ENCODE assay signal across 9 cellular contexts in genomic region chr14:60184597-60185555, GRCh38. TPM values are rescaled to one million over a fixed set of nuclear protein-coding genes. Genes with fewer than 3 reads are reported as not detected.
DNase-seq lines count a peak whose midpoint lies in the region; ATAC-seq and TF ChIP-seq lines count a peak whose summit lies in the region.
"Had no signal": no experiment of that assay in that cellular context is flagged by ENCODE, and none has a peak within 500 bp of the region (broad histone marks: within the 10 kb centered on the region; RNA-seq: fewer than 3 reads in every experiment).

No MANE protein-coding gene starts in this region.

- TF ChIP-seq POLR2A in HCT116 (IDR thresholded peaks at IDR 0.05; ENCODE audit: borderline replicate concordance, extremely low read depth, insufficient read depth, insufficient read length) = no peak

- peak overlapping the region; percentile 62 for H2AFZ ChIP-seq in HCT116 (ENCODE audit: low read depth, low read length, poor library complexity, severe bottlenecking)

- CTCF ChIA-PET in CD4-positive, alpha-beta T cell (lab: Charles Lee) = interaction anchor here (1.0 to 4.7 kb wide), 10 partner anchors 18 to 678 kb away, joined by 3 to 54 read pairs (median 4); partner anchors contain the start of gene DHRS7
- CTCF ChIA-PET in HCT116 (lab: Charles Lee) = interaction anchor here (0.8 to 4.4 kb wide), 15 partner anchors 63 to 1163 kb away, joined by 3 to 50 read pairs (median 5); partner anchors contain the start of genes JKAMP and L3HYPDH

- H3K9ac ChIP-seq in HCT116 (ENCODE audit: low read length) = no peak overlapping the region

- TF ChIP-seq RAD21 in HCT116 (IDR thresholded peaks at IDR 0.05; ENCODE audit: low read depth) = no peak

- H3K4me1 Mint-ChIP-seq in CD4-positive, alpha-beta T cell (ENCODE audit: low read depth) = peaks cover 11% of the 10 kb centered on the region

- H4K20me1 ChIP-seq in HCT116 (ENCODE audit: insufficient read depth) = no peaks in the 10 kb centered on the region

- H3K4me2 ChIP-seq in HCT116 (ENCODE audit: low read length) = peak overlapping the region; percentile 54

- DNase-seq in CD4-positive, alpha-beta T cell = no peak
- DNase-seq in HCT116 (ENCODE audit: low read depth, low spot score) (no peak), HCEC 1CT (no peak), ecto neural progenitor cell (ENCODE audit: low spot score) (no peak), DMS114 treated with DMSO at 0.1 percent for 48 hours (lab: John Stamatoyannopoulos, UW; ENCODE audit: unreplicated experiment) (no peak)

- H3K36me3 ChIP-seq in HCT116 (ENCODE audit: control insufficient read depth in 1 of 2, insufficient read depth in 2 of 2, low read length in 2 of 2) (no peaks in the 10 kb centered on the region), muscle layer of duodenum (ENCODE audit: control insufficient read depth in 1 of 2, insufficient read depth in 2 of 2, low read length in 2 of 2) (no peaks in the 10 kb centered on the region)

- peak; percentile 7 for TF ChIP-seq CTCF in CD4-positive, alpha-beta T cell (IDR thresholded peaks at IDR 0.05)
- TF ChIP-seq CTCF in HCT116 (IDR thresholded peaks at IDR 0.05 in 2 of 3, conservative IDR thresholded peaks at IDR 0.05 in 1 of 3; ENCODE audit: borderline replicate concordance in 1 of 3, insufficient read depth in 1 of 3, low read depth in 2 of 3, low read length in 2 of 3) = no peak
- peak; percentile 36 for TF ChIP-seq CTCF in VCaP (conservative IDR thresholded peaks at IDR 0.05)

- H3K9me3 Mint-ChIP-seq in CD4-positive, alpha-beta T cell = no peaks in the 10 kb centered on the region

- H3K4me3 Mint-ChIP-seq in CD4-positive, alpha-beta T cell = no peak overlapping the region

- H3K27ac Mint-ChIP-seq in CD4-positive, alpha-beta T cell = peak overlapping the region; percentile 74
- H3K27ac Mint-ChIP-seq: progenitor cell of endocrine pancreas had no signal

- no peak for ATAC-seq in CD4-positive, alpha-beta T cell (ENCODE audit: poor library complexity)
- ATAC-seq in HCT116 (no peak), GM18519 (IDR thresholded peaks at IDR 0.05; ENCODE audit: low FRiP score, unreplicated experiment) (no peak)

- H3K4me1 ChIP-seq in HCT116 (ENCODE audit: control insufficient read depth in 1 of 2, insufficient read depth in 2 of 2, low read length in 2 of 2) = peaks cover 0 to 6% of the 10 kb centered on the region in 2 experiments; a peak in 2 of 4 replicates
- H3K4me1 ChIP-seq in muscle layer of duodenum (ENCODE audit: control insufficient read depth in 1 of 2, insufficient read depth in 2 of 2, low read length in 2 of 2) = peaks cover 3 to 6% of the 10 kb centered on the region in 2 donors

- H3K36me3 Mint-ChIP-seq in CD4-positive, alpha-beta T cell (ENCODE audit: low read depth) = no peaks in the 10 kb centered on the region

- no peaks in the 10 kb centered on the region for H3K27me3 ChIP-seq in CD4-positive, alpha-beta T cell (ENCODE audit: control insufficient read depth, insufficient read depth, low read length)
- no peaks in the 10 kb centered on the region for H3K27me3 ChIP-seq in HCT116 (ENCODE audit: insufficient read depth, low read length)
- no peaks in the 10 kb centered on the region for H3K27me3 ChIP-seq in muscle layer of duodenum (ENCODE audit: low read depth, low read length)

- intact Hi-C loops in CD4-positive, alpha-beta T cell (cut with DNase I, micrococcal nuclease) = loop anchor here (1.0 to 10.0 kb wide), 11 partner anchors 20 to 1058 kb away; partner anchors contain the start of genes DAAM1 (in 1 of the 2), DHRS7 (in 1 of the 2), JKAMP (in 1 of the 2) and L3HYPDH (in 1 of the 2)
- intact Hi-C loops in HCT116 (cut with micrococcal nuclease) = loop anchor here (1.0 to 10.0 kb wide), 7 partner anchors 121 to 678 kb away; partner anchors contain the start of genes C14orf39 and CCDC175

- no peaks in the 10 kb centered on the region for H3K9me3 ChIP-seq in CD4-positive, alpha-beta T cell (ENCODE audit: control insufficient read depth, low read length)
- H3K9me3 ChIP-seq in HCT116 (ENCODE audit: control insufficient read depth in 1 of 2, insufficient read depth in 1 of 2, low read depth in 1 of 2, low read length in 2 of 2) (no peaks in the 10 kb centered on the region), muscle layer of duodenum (ENCODE audit: control insufficient read depth in 1 of 2, low read length in 2 of 2) (no peaks in the 10 kb centered on the region)

- H3K27me3 Mint-ChIP-seq in CD4-positive, alpha-beta T cell = no peaks in the 10 kb centered on the region
- H3K27me3 Mint-ChIP-seq: progenitor cell of endocrine pancreas had no signal

- H3K27ac ChIP-seq in CD4-positive, alpha-beta T cell (ENCODE audit: low read depth, low read length) = no peak overlapping the region
- H3K27ac ChIP-seq in HCT116 (ENCODE audit: low read depth, low read length) (no peak overlapping the region), VCaP (no peak overlapping the region; the same call in 1 of the 2 replicates), muscle layer of duodenum (ENCODE audit: low read length) (no peak overlapping the region)

- BruUV-seq in HCT116 (replicated peaks; lab: Mats Ljungman, UMichigan) = no TSS peak

- POLR2A ChIA-PET in CD4-positive, alpha-beta T cell (lab: Charles Lee) = interaction anchor here (0.6 to 5.1 kb wide), 5 partner anchors 20 to 220 kb away, joined by 4 to 35 read pairs (median 17); partner anchors contain the start of genes DHRS7, PCNX4 and PPM1A
- POLR2A ChIA-PET in HCT116 (lab: Charles Lee) = interaction anchor here (0.8 kb wide), 1 partner anchor 64 kb away, joined by 3 read pairs; the partner anchor contains the start of gene PPM1A

- H3K4me3 ChIP-seq in HCT116 (replicated peaks in 1 of 2; ENCODE audit: low read depth in 1 of 2, low read length in 2 of 2) = no peak overlapping the region; a peak in 1 of 4 replicates
- H3K4me3 ChIP-seq in muscle layer of duodenum (ENCODE audit: low read depth in 1 of 2, low read length in 2 of 2) = peak overlapping the region; percentile 64 to 74

- RAD21 ChIA-PET in HCT116 (lab: Charles Lee; ENCODE audit: low non-redundant PET in 1 of 2, low total read pairs in 2 of 2, uncharacterized antibody in 2 of 2, unreplicated experiment in 2 of 2) = interaction anchor here in 1 of 2 experiments (0.7 kb wide), 1 partner anchor 380 kb away, joined by 3 read pairs; no protein-coding TSS in a partner anchor

- no peaks in the 10 kb centered on the region for H3K79me2 ChIP-seq in HCT116 (ENCODE audit: insufficient read depth, low read length)

- no peaks in the 10 kb centered on the region for H3K9me2 ChIP-seq in HCT116 (ENCODE audit: insufficient read depth)

TF ChIP-seq in HCT116, 20 proteins besides CTCF, POLR2A, EP300 and RAD21:
- TF ChIP-seq POLR2AphosphoS5 (IDR thresholded peaks at IDR 0.05; ENCODE audit: low read depth, low read length) = no peak
- no peak for TF ChIP-seq CBX3 (IDR thresholded peaks at IDR 0.05; ENCODE audit: low read depth)
- TF ChIP-seq EZH2 (IDR thresholded peaks at IDR 0.05) = no peak
- no peak for TF ChIP-seq ATF3 (IDR thresholded peaks at IDR 0.05)
- TF ChIP-seq SP1 (IDR thresholded peaks at IDR 0.05; ENCODE audit: low read depth) = no peak

RNA-seq across cellular contexts. Expression of gene DHRS7, which starts 19.7 kb away (rescaled TPM):
- 10 to 100 TPM; 24.5 to 28.6 TPM for total RNA-seq in CD4-positive, alpha-beta T cell
- 43.8 TPM for total RNA-seq in HCT116 (2021; ENCODE audit: unreplicated experiment)
- polyA plus RNA-seq in HCT116 (2012) = 49.7 and 61.4 TPM in 2 replicates

Comparison
In these comparisons a context has a peak if more than half of its experiments do, and no peak if none do; other contexts are left out.
1. CTCF ChIP-seq: peak in CD4-positive, alpha-beta T cell (single experiment) and VCaP (single experiment); none in HCT116 (0 of 3).
2. H3K4me3 ChIP-seq: peak in muscle layer of duodenum (2 of 2); none in HCT116 (0 of 2).